ENCODE assay signal across 11 cellular contexts in the genomic region with DNA sequence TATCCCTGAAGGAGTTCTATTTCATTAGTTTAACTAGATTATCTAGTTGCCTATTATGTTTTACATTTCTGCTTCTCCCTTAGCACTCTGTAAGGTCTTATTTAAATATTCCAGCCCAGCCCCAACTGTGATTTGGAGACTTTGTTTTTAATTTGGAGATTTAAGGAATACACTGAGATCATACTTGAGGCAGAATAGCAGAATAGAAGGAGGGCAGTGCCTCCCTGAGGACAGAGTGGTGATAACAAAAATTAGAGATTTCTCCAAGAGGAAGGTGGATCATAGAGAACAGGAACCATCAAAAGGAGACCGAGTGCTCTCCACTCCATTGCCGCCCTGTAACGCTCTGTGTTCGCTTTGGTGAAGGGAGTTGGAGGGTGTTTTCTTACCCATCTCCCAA. TPM values are rescaled to one million over a fixed set of nuclear protein-coding genes. Genes with fewer than 3 reads are reported as not detected.
DNase-seq lines count a peak whose midpoint lies in the region; ATAC-seq, FAIRE-seq and TF ChIP-seq lines count a peak whose summit lies in the region.
"Had no signal": no experiment of that assay in that cellular context is flagged by ENCODE, and none has a peak within 500 bp of the region (broad histone marks: within the 10 kb centered on the region; RNA-seq: fewer than 3 reads in every experiment).

No MANE protein-coding gene starts in this region.

- FAIRE-seq in GM12878 (lab: Jason Lieb, UNC): peak; percentile 13
- FAIRE-seq: TTC549 had no signal

- CTCF ChIA-PET in GM12878 (lab: Yijun Ruan, JAX): interaction anchor here (0.6 to 1.3 kb wide), 4 partner anchors 12 to 209 kb away, joined by 3 read pairs; no protein-coding TSS in a partner anchor

- RAD21 ChIA-PET in GM12878 (lab: Charles Lee; ENCODE audit: unreplicated experiment): interaction anchor here (0.6 kb wide), 1 partner anchor 855 kb away, joined by 3 read pairs; no protein-coding TSS in a partner anchor

- no peak overlapping the region for H3K4me2 ChIP-seq in GM12878 (ENCODE audit: control insufficient read depth, insufficient read depth)

- no peak for TF ChIP-seq POLR2A in GM12878 (IDR thresholded peaks at IDR 0.05; ENCODE audit: low read depth, low read length)

- no peaks in the 10 kb centered on the region for H3K79me2 ChIP-seq in GM12878 (ENCODE audit: control insufficient read depth, insufficient read depth, low read length)

- DNase-seq in AG20443 (ENCODE audit: low spot score) (peak; percentile 57), GM12878 (ENCODE audit: low read depth, low spot score) (no peak), lower lobe of right lung (no peak), dedifferentiated amniotic fluid mesenchymal stem cell (ENCODE audit: extremely low spot score) (no peak)
- no peak for DNase-seq in activated T-cell treated with anti-CD3 and anti-CD28 coated beads, Interleukin-2, amount 50 U/mL, for 1 hour
- DNase-seq: HCEC 1CT, islet precursor cell had no signal

- H3K4me1 ChIP-seq in GM12878 (ENCODE audit: control insufficient read depth, insufficient read depth, low read length) (peaks cover 3% of the 10 kb centered on the region; the same call in 1 of the 2 replicates), lower lobe of right lung (no peaks in the 10 kb centered on the region)

- H3K9me3 ChIP-seq in GM12878 (replicated peaks; ENCODE audit: control insufficient read depth, insufficient read depth, low read length) (no peaks in the 10 kb centered on the region), lower lobe of right lung (no peaks in the 10 kb centered on the region)

- H3K36me3 ChIP-seq in GM12878 (ENCODE audit: control insufficient read depth in 2 of 2, insufficient read depth in 2 of 2, low read length in 1 of 2) (no peaks in the 10 kb centered on the region), lower lobe of right lung (no peaks in the 10 kb centered on the region)

- ATAC-seq in GM12878 (no peak), lower lobe of right lung (peak; percentile 53 to 73), HG02798 (IDR thresholded peaks at IDR 0.05; ENCODE audit: poor library complexity, unreplicated experiment) (no peak), GM21825 (IDR thresholded peaks at IDR 0.05; ENCODE audit: unreplicated experiment) (no peak)

- TF ChIP-seq RAD21 in Ishikawa (IDR thresholded peaks at IDR 0.05; ENCODE audit: low read depth) (peak; percentile 58), GM12878 (IDR thresholded peaks at IDR 0.05; ENCODE audit: insufficient read depth, low read depth, low read length) (peak; percentile 46)

- no peaks in the 10 kb centered on the region for H4K20me1 ChIP-seq in GM12878 (ENCODE audit: control insufficient read depth, insufficient read depth)

- no peak overlapping the region for H3K9ac ChIP-seq in GM12878 (ENCODE audit: control insufficient read depth, insufficient read depth, low read length)

- in situ Hi-C loops in GM12878 (cut with MboI): no loop called here

- no TSS peak for BruUV-seq in GM12878 (replicated peaks; lab: Mats Ljungman, UMichigan)

- no peak overlapping the region for H2AFZ ChIP-seq in GM12878 (ENCODE audit: control insufficient read depth, low read depth, low read length)

- intact Hi-C loops in GM12878 (cut with micrococcal nuclease; ENCODE audit: unreplicated experiment): no loop called here
- intact Hi-C loops in lower lobe of right lung (cut with DNase I): no loop called here

- peak in 2 of 3 experiments; percentile 19 to 21; a peak in 2 of 6 replicates for TF ChIP-seq CTCF in GM12878 (IDR thresholded peaks at IDR 0.05 in 2 of 3, conservative IDR thresholded peaks at IDR 0.05 in 1 of 3; ENCODE audit: control insufficient read depth in 2 of 3, extremely low read depth in 1 of 3, insufficient read depth in 1 of 3, low read depth in 3 of 3, low read length in 3 of 3)
- no peak for TF ChIP-seq CTCF in lower lobe of right lung (IDR thresholded peaks at IDR 0.05)

- H3K27me3 ChIP-seq in GM12878 (replicated peaks in 1 of 2; ENCODE audit: control insufficient read depth in 2 of 2, insufficient read depth in 2 of 2, low read length in 1 of 2) (no peaks in the 10 kb centered on the region), lower lobe of right lung (ENCODE audit: low read depth) (no peaks in the 10 kb centered on the region)

- POLR2A ChIA-PET in GM12878 (lab: Charles Lee): no interaction called here

- H3K27ac ChIP-seq in GM12878 (ENCODE audit: control insufficient read depth, insufficient read depth) (no peak overlapping the region), lower lobe of right lung (no peak overlapping the region)

- no peak for TF ChIP-seq EP300 in Ishikawa (IDR thresholded peaks at IDR 0.05; ENCODE audit: borderline replicate concordance)
- TF ChIP-seq EP300 in GM12878 (IDR thresholded peaks at IDR 0.05; ENCODE audit: borderline replicate concordance in 1 of 2, control insufficient read depth in 1 of 2, low read depth in 2 of 2, low read length in 2 of 2): no peak

- no peak overlapping the region for H3K4me3 ChIP-seq in GM12878
- no peak overlapping the region for H3K4me3 ChIP-seq in lower lobe of right lung

- SMC1A ChIA-PET in GM12878 (lab: Charles Lee; ENCODE audit: uncharacterized antibody, unreplicated experiment): no interaction called here

- 87% methylated on average over 4 of the region's 4 CpGs for WGBS in GM12878 (ENCODE audit: insufficient coverage, insufficient replicate concordance, low lambda C conversion rate, missing lambda C conversion rate)

RNA-seq across cellular contexts. Expression of a gene that starts 14.8 kb away (rescaled TPM):
- total RNA-seq in GM12878 (2013; cell fraction: nucleolus; rRNA removed): 161 TPM in 2 replicates
- total RNA-seq in GM12878 (2014; rRNA removed) (159 and 192 TPM in 2 replicates), GM12878 (2014; rRNA removed; fragmentation: Illumina TruSeq; extraction: Trizol) (146 and 148 TPM in 2 replicates), GM12878 (2021) (186 and 199 TPM in 2 replicates), lower lobe of right lung (307 TPM)
- 77.0 TPM for polyA plus RNA-seq in GM12878 (2011; ENCODE audit: low read depth)
- polyA plus RNA-seq in GM12878 (2011; rRNA removed) (447 and 530 TPM in 2 replicates), GM12878 (2014; fragmentation: Illumina TruSeq; extraction: Trizol) (223 and 232 TPM in 2 replicates), GM12878 (2014; fragmentation: Nextera tagmentation; extraction: Ambion mirVana) (100 to 1,000 TPM; 145 to 229 TPM), GM12878 (2014; rRNA removed) (134 and 154 TPM in 2 replicates), GM12878 (2016; fragmentation: Nextera tagmentation; extraction: Ambion mirVana) (100 to 1,000 TPM; 237 to 247 TPM)
- polyA plus RNA-seq in GM12878 (2011; cell fraction: cytosol; rRNA removed): 179 and 184 TPM in 2 replicates
- 132 and 162 TPM in 2 replicates for polyA plus RNA-seq in GM12878 (2011; cell fraction: nucleus; rRNA removed)
- 176 TPM in 2 replicates for polyA plus RNA-seq in GM12878 (2012)
- polyA minus RNA-seq in GM12878 (2011; rRNA and poly(A)+ RNA removed): 232 and 238 TPM in 2 replicates
- polyA minus RNA-seq in GM12878 (2011; cell fraction: cytosol; rRNA and poly(A)+ RNA removed): 184 and 201 TPM in 2 replicates
- polyA minus RNA-seq in GM12878 (2011; cell fraction: nucleus; rRNA and poly(A)+ RNA removed): 123 and 186 TPM in 2 replicates

RNA-seq across cellular contexts. Expression of a gene that starts 43.4 kb away (rescaled TPM):
- total RNA-seq in GM12878 (2013; cell fraction: nucleolus; rRNA removed): 0.15 and 0.91 TPM in 2 replicates
- total RNA-seq in GM12878 (2014; rRNA removed) (0.11 TPM in 1 of 2 replicates, not detected in the other), GM12878 (2014; rRNA removed; fragmentation: Illumina TruSeq; extraction: Trizol) (not detected in 2 replicates), GM12878 (2021) (0.37 TPM in 1 of 2 replicates, not detected in the other), lower lobe of right lung (10.6 TPM)
- polyA plus RNA-seq in GM12878 (2011; ENCODE audit: low read depth): not detected
- polyA plus RNA-seq in GM12878 (2011; rRNA removed) (not detected in 2 replicates), GM12878 (2014; fragmentation: Illumina TruSeq; extraction: Trizol) (0.01 TPM in 1 of 2 replicates, not detected in the other), GM12878 (2014; fragmentation: Nextera tagmentation; extraction: Ambion mirVana) (not detected), GM12878 (2014; rRNA removed) (0.12 TPM in 1 of 2 replicates, not detected in the other), GM12878 (2016; fragmentation: Nextera tagmentation; extraction: Ambion mirVana) (under 1 TPM; 0.17 to 0.26 TPM)
- not detected in 2 replicates for polyA plus RNA-seq in GM12878 (2011; cell fraction: cytosol; rRNA removed)
- polyA plus RNA-seq in GM12878 (2011; cell fraction: nucleus; rRNA removed): not detected in 2 replicates
- 0.09 and 0.13 TPM in 2 replicates for polyA plus RNA-seq in GM12878 (2012)
- polyA minus RNA-seq in GM12878 (2011; rRNA and poly(A)+ RNA removed): not detected in 2 replicates
- polyA minus RNA-seq in GM12878 (2011; cell fraction: cytosol; rRNA and poly(A)+ RNA removed): not detected in 2 replicates
- 0.12 TPM in 1 of 2 replicates, not detected in the other for polyA minus RNA-seq in GM12878 (2011; cell fraction: nucleus; rRNA and poly(A)+ RNA removed)

RNA-seq across cellular contexts. Expression of a gene that starts 43.5 kb away (rescaled TPM):
- total RNA-seq in GM12878 (2013; cell fraction: nucleolus; rRNA removed): 31.5 and 32.2 TPM in 2 replicates
- total RNA-seq in GM12878 (2014; rRNA removed) (13.8 and 15.4 TPM in 2 replicates), GM12878 (2014; rRNA removed; fragmentation: Illumina TruSeq; extraction: Trizol) (8.1 and 9.7 TPM in 2 replicates), GM12878 (2021) (12.3 and 13.0 TPM in 2 replicates), lower lobe of right lung (13.7 TPM)
- 3.3 TPM for polyA plus RNA-seq in GM12878 (2011; ENCODE audit: low read depth)
- polyA plus RNA-seq in GM12878 (2011; rRNA removed) (6.4 and 9.0 TPM in 2 replicates), GM12878 (2014; fragmentation: Illumina TruSeq; extraction: Trizol) (10.4 and 13.4 TPM in 2 replicates), GM12878 (2014; fragmentation: Nextera tagmentation; extraction: Ambion mirVana) (under 1 TPM; 0.06 to 0.73 TPM), GM12878 (2014; rRNA removed) (13.2 and 15.3 TPM in 2 replicates), GM12878 (2016; fragmentation: Nextera tagmentation; extraction: Ambion mirVana) (1 to 10 TPM; 9.6 to 9.8 TPM)
- 8.1 and 11.7 TPM in 2 replicates for polyA plus RNA-seq in GM12878 (2011; cell fraction: cytosol; rRNA removed)
- polyA plus RNA-seq in GM12878 (2011; cell fraction: nucleus; rRNA removed): 26.4 and 36.8 TPM in 2 replicates
- 5.8 and 8.2 TPM in 2 replicates for polyA plus RNA-seq in GM12878 (2012)
- polyA minus RNA-seq in GM12878 (2011; rRNA and poly(A)+ RNA removed): 27.6 TPM in 2 replicates
- 5.4 and 5.5 TPM in 2 replicates for polyA minus RNA-seq in GM12878 (2011; cell fraction: cytosol; rRNA and poly(A)+ RNA removed)
- polyA minus RNA-seq in GM12878 (2011; cell fraction: nucleus; rRNA and poly(A)+ RNA removed): 41.6 and 46.8 TPM in 2 replicates

RNA-seq across cellular contexts. Expression of a gene that starts 58.6 kb away (rescaled TPM):
- total RNA-seq in GM12878 (2013; cell fraction: nucleolus; rRNA removed): 203 and 235 TPM in 2 replicates
- total RNA-seq in GM12878 (2014; rRNA removed) (46.9 and 48.6 TPM in 2 replicates), GM12878 (2014; rRNA removed; fragmentation: Illumina TruSeq; extraction: Trizol) (25.6 and 27.0 TPM in 2 replicates), GM12878 (2021) (59.8 and 62.8 TPM in 2 replicates), lower lobe of right lung (79.4 TPM)
- 24.9 TPM for polyA plus RNA-seq in GM12878 (2011; ENCODE audit: low read depth)
- polyA plus RNA-seq in GM12878 (2011; rRNA removed) (42.3 and 61.9 TPM in 2 replicates), GM12878 (2014; fragmentation: Illumina TruSeq; extraction: Trizol) (27.6 and 38.0 TPM in 2 replicates), GM12878 (2014; fragmentation: Nextera tagmentation; extraction: Ambion mirVana) (1 to 10 TPM in 1 of 2 experiments, under 1 TPM in 1; 0.32 to 1.3 TPM), GM12878 (2014; rRNA removed) (71.6 and 75.5 TPM in 2 replicates), GM12878 (2016; fragmentation: Nextera tagmentation; extraction: Ambion mirVana) (10 to 100 TPM; 44.2 to 46.4 TPM)
- 48.3 and 66.9 TPM in 2 replicates for polyA plus RNA-seq in GM12878 (2011; cell fraction: cytosol; rRNA removed)
- polyA plus RNA-seq in GM12878 (2011; cell fraction: nucleus; rRNA removed): 740 and 754 TPM in 2 replicates
- polyA plus RNA-seq in GM12878 (2012): 50.6 and 61.2 TPM in 2 replicates
- polyA minus RNA-seq in GM12878 (2011; rRNA and poly(A)+ RNA removed): 32.8 and 51.6 TPM in 2 replicates
- 22.6 and 22.9 TPM in 2 replicates for polyA minus RNA-seq in GM12878 (2011; cell fraction: cytosol; rRNA and poly(A)+ RNA removed)
- 82.2 and 98.7 TPM in 2 replicates for polyA minus RNA-seq in GM12878 (2011; cell fraction: nucleus; rRNA and poly(A)+ RNA removed)

Comparison
In these comparisons a context has a peak if more than half of its experiments do, and no peak if none do; other contexts are left out.
1. ATAC-seq: peak in lower lobe of right lung (2 of 2); none in GM12878 (single experiment), HG02798 (single experiment) and GM21825 (single experiment).